In genomic region chr2:29035346-29035745, GRCh38 we compare ENCODE assay signal across 26 cellular contexts. TPM values are rescaled to one million over a fixed set of nuclear protein-coding genes. Genes with fewer than 3 reads are reported as not detected.
DNase-seq lines count a peak whose midpoint lies in the region; ATAC-seq and TF ChIP-seq lines count a peak whose summit lies in the region.
"Had no signal": no experiment of that assay in that cellular context is flagged by ENCODE, and none has a peak within 500 bp of the region (broad histone marks: within the 10 kb centered on the region; RNA-seq: fewer than 3 reads in every experiment).

No MANE protein-coding gene starts in this region.

- no peaks in the 10 kb centered on the region for H3K9me3 Mint-ChIP-seq in immature natural killer cell
- H3K9me3 Mint-ChIP-seq: CD8-positive, alpha-beta T cell had no signal

- peaks cover 35 to 36% of the 10 kb centered on the region in 2 donors for H3K4me1 Mint-ChIP-seq in immature natural killer cell

- H3K4me3 ChIP-seq in Loucy (ENCODE audit: low read length, poor library complexity, severe bottlenecking), result no peak overlapping the region
- no peak overlapping the region for H3K4me3 ChIP-seq in spleen
- no peak overlapping the region for H3K4me3 ChIP-seq in SJCRH30
- H3K4me3 ChIP-seq: A549, SJSA1 had no signal

- TF ChIP-seq POLR2A in spleen (IDR thresholded peaks at IDR 0.05), result no peak

- no peak for TF ChIP-seq CTCF in Loucy (conservative IDR thresholded peaks at IDR 0.05; ENCODE audit: low read length)
- TF ChIP-seq CTCF in spleen (IDR thresholded peaks at IDR 0.05 in 8 of 11, conservative IDR thresholded peaks at IDR 0.05 in 3 of 11), result no peak

- intact Hi-C loops in Right ventricle myocardium superior (cut with DNase I), result no loop called here
- intact Hi-C loops in cardiac septum (cut with DNase I), result no loop called here
- intact Hi-C loops in spleen (cut with DNase I; ENCODE audit: low total_unique reads), result no loop called here
- intact Hi-C loops in sciatic nerve (cut with DNase I), result no loop called here

- peak overlapping the region; percentile 13 to 60 (median 29) for H3K4me3 Mint-ChIP-seq in immature natural killer cell
- H3K4me3 Mint-ChIP-seq: CD8-positive, alpha-beta T cell had no signal

- no peaks in the 10 kb centered on the region for H3K79me2 ChIP-seq in Loucy (ENCODE audit: insufficient read depth, low read length)

- H3K36me3 ChIP-seq in Loucy (ENCODE audit: insufficient read depth, low read length), result no peaks in the 10 kb centered on the region
- peaks cover 0 to 19% (median 0%) of the 10 kb centered on the region in 6 donors for H3K36me3 ChIP-seq in spleen
- H3K36me3 ChIP-seq in SJCRH30, result no peaks in the 10 kb centered on the region
- H3K36me3 ChIP-seq: SJSA1 had no signal

- H3K27me3 ChIP-seq in Loucy (ENCODE audit: insufficient read depth, low read length, poor library complexity, severe bottlenecking) (no peaks in the 10 kb centered on the region), spleen (replicated peaks in 1 of 7) (no peaks in the 10 kb centered on the region), SJCRH30 (no peaks in the 10 kb centered on the region)
- H3K27me3 ChIP-seq: SJSA1 had no signal

- no peak overlapping the region for H3K9ac ChIP-seq in Loucy (ENCODE audit: low read depth, low read length, poor library complexity, severe bottlenecking)

- ATAC-seq in Right ventricle myocardium superior (ENCODE audit: poor library complexity) (peak; percentile 4), sciatic nerve (no peak)
- ATAC-seq: A549; CD8-positive, alpha-beta T cell; HCT116; PC-3 had no signal

- H4K20me1 ChIP-seq in Loucy (ENCODE audit: insufficient read depth, low read length, poor library complexity, severe bottlenecking), result no peaks in the 10 kb centered on the region

- H3K27ac ChIP-seq in spleen (no peak overlapping the region), SJCRH30 (no peak overlapping the region)
- H3K27ac ChIP-seq: SJSA1 had no signal

- DNase-seq in Right ventricle myocardium superior (no peak), cardiac septum (ENCODE audit: low spot score) (no peak), immature natural killer cell (no peak), spleen (peak; percentile 53), SJCRH30 (no peak), germinal center (ENCODE audit: low spot score) (no peak), sciatic nerve (ENCODE audit: low spot score) (no peak)
- DNase-seq: C1 segment of cervical spinal cord; CD8-positive, alpha-beta T cell; DMS 273 treated with DMSO at 0.1 percent for 48 hours; DMS79; GF-D8; NCI-H1105; NCI-H1436 treated with DMSO at 0.1 percent for 48 hours; NCI-H187 treated with DMSO at 0.1 percent for 48 hours; NCI-H2107; NCI-H524 treated with DMSO at 0.1 percent for 48 hours; NCI-H774; PC-3 had no signal

- H3K36me3 Mint-ChIP-seq in immature natural killer cell, result peaks cover 31 to 57% (median 32%) of the 10 kb centered on the region in 3 donors
- H3K36me3 Mint-ChIP-seq: CD8-positive, alpha-beta T cell had no signal

- peak overlapping the region; percentile 36 to 91 (median 57) for H3K27ac Mint-ChIP-seq in immature natural killer cell

- WGBS in spleen, 5 donors, result 85 to 96% (median 93%) methylated on average over 8 to 14 of the region's 14 CpGs

- no peaks in the 10 kb centered on the region for H3K9me2 ChIP-seq in Loucy (replicated peaks; ENCODE audit: low read depth, low read length)

- no peaks in the 10 kb centered on the region for H3F3A ChIP-seq in Loucy (ENCODE audit: low read depth)

- no peaks in the 10 kb centered on the region for H3K9me3 ChIP-seq in Loucy (ENCODE audit: insufficient read depth, low read depth, low read length)
- H3K9me3 ChIP-seq in spleen, result no peaks in the 10 kb centered on the region
- no peaks in the 10 kb centered on the region for H3K9me3 ChIP-seq in SJCRH30 (replicated peaks)
- H3K9me3 ChIP-seq: A549, SJSA1 had no signal

- no peak overlapping the region for H2AFZ ChIP-seq in Loucy (ENCODE audit: low read length)

- H3K27me3 Mint-ChIP-seq in immature natural killer cell (ENCODE audit: low read depth in 3 of 3), result peaks cover 0 to 1% (median 0%) of the 10 kb centered on the region in 3 donors

- H3K4me2 ChIP-seq in Loucy (ENCODE audit: low read depth, low read length, poor library complexity, severe bottlenecking), result peak overlapping the region; percentile 47
- H3K4me2 ChIP-seq: A549 had no signal

- H3K4me1 ChIP-seq in Loucy (ENCODE audit: insufficient read depth, low read length, poor library complexity, severe bottlenecking) (peaks cover 37% of the 10 kb centered on the region), spleen (peaks cover 0 to 11% (median 0%) of the 10 kb centered on the region in 6 donors), SJCRH30 (peaks cover 13% of the 10 kb centered on the region)

RNA-seq across cellular contexts. Expression of gene PCARE, which starts 39.0 kb away (rescaled TPM):
- total RNA-seq in Right ventricle myocardium superior (0.67 TPM), cardiac septum (0.11 TPM), spleen (not detected), sciatic nerve (0.53 TPM)
- polyA plus RNA-seq in immature natural killer cell (not detected), spleen (not detected)
- 0.02 TPM in 1 of 2 replicates, not detected in the other for total RNA-seq in SJCRH30 (2014; rRNA removed; shearing (Covaris generic))
- total RNA-seq: CD8-positive, alpha-beta T cell; H4; HT-29; MCF 10A; PC-3; SJSA1 had no signal
- polyA plus RNA-seq: A549 had no signal

RNA-seq across cellular contexts. Expression of gene TOGARAM2, which starts 54.2 kb away (rescaled TPM):
- total RNA-seq in Right ventricle myocardium superior, result 42.8 TPM
- total RNA-seq in cardiac septum, result 0.48 TPM
- 10 to 100 TPM in 1 of 3 donors, 1 to 10 TPM in 2; 3.1 to 13.0 (median 9.5) TPM for polyA plus RNA-seq in immature natural killer cell
- total RNA-seq in spleen, result 10 to 100 TPM in 4 of 7 donors, 1 to 10 TPM in 3; 3.1 to 19.9 (median 11.7) TPM
- 1 to 10 TPM; 3.0 to 9.0 (median 7.4) TPM for polyA plus RNA-seq in spleen
- 0.41 and 0.73 TPM in 2 replicates for total RNA-seq in SJCRH30 (2014; rRNA removed; shearing (Covaris generic))
- total RNA-seq in sciatic nerve, result 5.3 TPM
- total RNA-seq: PC-3 had no signal
